Comparison of ENCODE assay signal across 2 cellular contexts in genomic region chr7:44712012-44712411, GRCh38.
TF ChIP-seq lines count a peak whose summit lies in the region.

No MANE protein-coding gene starts in this region.

TF ChIP-seq in IMR-90, 13 proteins besides CTCF, POLR2A, EP300 and RAD21:
- TF ChIP-seq RFX5 (IDR thresholded peaks at IDR 0.05; ENCODE audit: low read depth, low read length): no peak
- no peak for TF ChIP-seq MAZ (IDR thresholded peaks at IDR 0.05; ENCODE audit: borderline replicate concordance, low read depth, low read length)
- no peak for TF ChIP-seq RCOR1 (IDR thresholded peaks at IDR 0.05; ENCODE audit: insufficient replicate concordance, low read length)

TF ChIP-seq in H1, 55 proteins besides CTCF, POLR2A, EP300 and RAD21:
- TF ChIP-seq SIRT6 (IDR thresholded peaks at IDR 0.05; ENCODE audit: low read length) (no peak), BACH1 (IDR thresholded peaks at IDR 0.05; ENCODE audit: low read length) (no peak), GTF2F1 (IDR thresholded peaks at IDR 0.05; ENCODE audit: borderline replicate concordance, low read depth, low read length) (no peak), EZH2 (IDR thresholded peaks at IDR 0.05; ENCODE audit: low read depth, low read length, severe bottlenecking) (no peak), CHD7 (IDR thresholded peaks at IDR 0.05; ENCODE audit: insufficient replicate concordance, low read length) (no peak), HDAC6 (IDR thresholded peaks at IDR 0.05; ENCODE audit: low read depth, low read length) (no peak), KDM1A (IDR thresholded peaks at IDR 0.05; ENCODE audit: borderline replicate concordance, low read length) (no peak), EGR1 (IDR thresholded peaks at IDR 0.05; ENCODE audit: borderline replicate concordance, low read depth, low read length) (no peak), BRCA1 (IDR thresholded peaks at IDR 0.05; ENCODE audit: low read depth, low read length) (no peak), SRF (IDR thresholded peaks at IDR 0.05; ENCODE audit: low read depth, low read length) (no peak), GABPA (IDR thresholded peaks at IDR 0.05; ENCODE audit: borderline replicate concordance, insufficient read depth, low read length) (no peak), MAFK (IDR thresholded peaks at IDR 0.05; ENCODE audit: low read depth, low read length) (no peak)
- TF ChIP-seq, protein P1, sequence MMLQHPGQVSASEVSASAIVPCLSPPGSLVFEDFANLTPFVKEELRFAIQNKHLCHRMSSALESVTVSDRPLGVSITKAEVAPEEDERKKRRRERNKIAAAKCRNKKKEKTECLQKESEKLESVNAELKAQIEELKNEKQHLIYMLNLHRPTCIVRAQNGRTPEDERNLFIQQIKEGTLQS (IDR thresholded peaks at IDR 0.05; ENCODE audit: insufficient read depth, low read depth, low read length): no peak
